Comparison of ENCODE assay signal across 21 cellular contexts in genomic region chr10:119775529-119775928, GRCh38. TPM values are rescaled to one million over a fixed set of nuclear protein-coding genes. Genes with fewer than 3 reads are reported as not detected.
A peak's percentile ranks its signal among the peaks of the same experiment; 100 is the strongest.
DNase-seq lines count a peak whose midpoint lies in the region; ATAC-seq and TF ChIP-seq lines count a peak whose summit lies in the region.
"Had no signal": no experiment of that assay in that cellular context is flagged by ENCODE, and none has a peak within 500 bp of the region (broad histone marks: within the 10 kb centered on the region; RNA-seq: fewer than 3 reads in every experiment).

No MANE protein-coding gene starts in this region.

- H2BK5ac ChIP-seq in IMR-90 (ENCODE audit: low read depth, low read length, poor library complexity, severe bottlenecking): no peak overlapping the region

- TF ChIP-seq POLR2A in IMR-90 (IDR thresholded peaks at IDR 0.05; ENCODE audit: low read depth, low read length): no peak
- TF ChIP-seq POLR2A in suprapubic skin (IDR thresholded peaks at IDR 0.05): no peak

- no peak for TF ChIP-seq EP300 in suprapubic skin (IDR thresholded peaks at IDR 0.05)

- H3K27me3 Mint-ChIP-seq in activated CD4-positive, alpha-beta T cell treated with anti-CD3 and anti-CD28 coated beads, Interleukin-2, amount 10 ng/mL, durations not matched to agents 24 days and 14 days: no peaks in the 10 kb centered on the region
- no peaks in the 10 kb centered on the region for H3K27me3 Mint-ChIP-seq in effector memory CD8-positive, alpha-beta T cell
- H3K27me3 Mint-ChIP-seq: IgD-negative memory B cell had no signal

- no peak overlapping the region for H4K8ac ChIP-seq in IMR-90 (ENCODE audit: low read depth in 2 of 2, low read length in 2 of 2)

- dilution Hi-C loops in IMR-90 (cut with HindIII; ENCODE audit: low sequenced_read_pairs, unreplicated experiment): no loop called here

- DNase-seq in activated CD4-positive, alpha-beta T cell treated with anti-CD3 and anti-CD28 coated beads, Interleukin-2, amount 10 ng/mL, durations not matched to agents 24 days and 14 days: no peak
- DNase-seq in activated CD4-positive, alpha-beta T cell treated with anti-CD3 and anti-CD28 coated beads for 48 hours: no peak
- DNase-seq in COLO829 (ENCODE audit: low spot score): peak; percentile 12
- peak; percentile 40 for DNase-seq in IMR-90
- DNase-seq in fibroblast of peridontal ligament (ENCODE audit: extremely low read depth): peak; percentile 11
- DNase-seq in ureter (ENCODE audit: low spot score): no peak
- no peak for DNase-seq in suprapubic skin (ENCODE audit: low spot score in 2 of 2)
- no peak for DNase-seq in effector memory CD8-positive, alpha-beta T cell
- DNase-seq: AML-193; C1 segment of cervical spinal cord; CD8-positive, alpha-beta T cell; DMS53; GF-D8; MV-4-11; NCI-H1694 treated with DMSO at 0.1 percent for 48 hours; NCI-H2081 treated with DMSO at 0.1 percent for 48 hours; NCI-H2171 treated with DMSO at 0.1 percent for 48 hours; NCI-H446; NCI-H526 treated with DMSO at 0.1 percent for 48 hours had no signal

- H3K4me1 ChIP-seq in IMR-90 (ENCODE audit: control insufficient read depth, insufficient read depth, low read length): no peaks in the 10 kb centered on the region; the same call in 1 of the 2 replicates
- peaks cover under 1% of the 10 kb centered on the region for H3K4me1 ChIP-seq in suprapubic skin

- H2AFZ ChIP-seq in IMR-90 (replicated peaks; ENCODE audit: low read length, poor library complexity): no peak overlapping the region

- no peak overlapping the region for H2BK15ac ChIP-seq in IMR-90 (ENCODE audit: low read depth, low read length)

- H3K36me3 ChIP-seq in IMR-90 (ENCODE audit: control insufficient read depth, insufficient read depth, low read length): no peaks in the 10 kb centered on the region
- no peaks in the 10 kb centered on the region for H3K36me3 ChIP-seq in suprapubic skin

- H4K20me1 ChIP-seq in IMR-90 (ENCODE audit: insufficient read depth, low read length): no peaks in the 10 kb centered on the region

- no CpG with 5 or more reads among the region's 1 CpG for WGBS in IMR-90 (ENCODE audit: extremely low coverage in 2 of 2, insufficient read length in 1 of 2), 2 experiments
- WGBS in suprapubic skin: 73% methylated on average over 1 of the region's 1 CpG

- peaks cover 8% of the 10 kb centered on the region for H3K36me3 Mint-ChIP-seq in activated CD4-positive, alpha-beta T cell treated with anti-CD3 and anti-CD28 coated beads, Interleukin-2, amount 10 ng/mL, durations not matched to agents 24 days and 14 days (ENCODE audit: low read depth)
- H3K36me3 Mint-ChIP-seq in effector memory CD8-positive, alpha-beta T cell (ENCODE audit: insufficient read depth): peaks cover 8% of the 10 kb centered on the region

- intact Hi-C loops in activated CD4-positive, alpha-beta T cell treated with anti-CD3 and anti-CD28 coated beads, Interleukin-2, amount 10 ng/mL, durations not matched to agents 24 days and 14 days (cut with micrococcal nuclease): no loop called here
- intact Hi-C loops in IMR-90 (cut with micrococcal nuclease): no loop called here

- H3K14ac ChIP-seq in IMR-90 (replicated peaks; ENCODE audit: low read depth, low read length): no peak overlapping the region

- no peak overlapping the region for H3K4ac ChIP-seq in IMR-90 (ENCODE audit: low read depth, low read length)

- no peaks in the 10 kb centered on the region for H3K27me3 ChIP-seq in IMR-90 (ENCODE audit: control insufficient read depth, insufficient read depth, low read length)
- no peaks in the 10 kb centered on the region for H3K27me3 ChIP-seq in suprapubic skin

- H2BK20ac ChIP-seq in IMR-90 (ENCODE audit: low read depth, low read length): no peak overlapping the region

- H2AK9ac ChIP-seq in IMR-90 (replicated peaks; ENCODE audit: low read depth, low read length, poor library complexity): no peak overlapping the region

- peaks cover 3 to 17% of the 10 kb centered on the region in 2 experiments; a peak in 3 of 4 replicates for H3K79me1 ChIP-seq in IMR-90 (ENCODE audit: low read depth in 1 of 2, low read length in 2 of 2)

- BruUV-seq in IMR-90 (replicated peaks; lab: Mats Ljungman, UMichigan): no TSS peak

- POLR2A ChIA-PET in IMR-90 (lab: Charles Lee; ENCODE audit: unreplicated experiment): no interaction called here

- ATAC-seq in IMR-90 (ENCODE audit: low read depth): no peak
- no peak for ATAC-seq in effector memory CD8-positive, alpha-beta T cell (replicated peaks)
- ATAC-seq: CD8-positive, alpha-beta T cell; Right ventricle myocardium inferior had no signal

- H3K56ac ChIP-seq in IMR-90 (ENCODE audit: extremely low read depth, insufficient read depth, low read length): no peak overlapping the region

- in situ Hi-C loops in IMR-90 (cut with MboI; ENCODE audit: low sequenced_read_pairs): no loop called here

- H2BK120ac ChIP-seq in IMR-90 (ENCODE audit: low read depth, low read length): no peak overlapping the region

- no peak overlapping the region for H3K4me2 ChIP-seq in IMR-90 (ENCODE audit: low read depth, low read length)

- CTCF ChIA-PET in IMR-90 (lab: Yijun Ruan, JAX): no interaction called here

- no peak overlapping the region for H3K23ac ChIP-seq in IMR-90 (ENCODE audit: low read depth, low read length)

- TF ChIP-seq CTCF in IMR-90 (conservative IDR thresholded peaks at IDR 0.05; ENCODE audit: low read depth, low read length): no peak
- no peak for TF ChIP-seq CTCF in suprapubic skin (IDR thresholded peaks at IDR 0.05)

- no peak overlapping the region for H4K91ac ChIP-seq in IMR-90 (ENCODE audit: insufficient read depth, low read depth, low read length)

- H3K9ac ChIP-seq in IMR-90 (ENCODE audit: low read depth, low read length): no peak overlapping the region

- H3K4me3 ChIP-seq in IMR-90 (ENCODE audit: insufficient read depth, low read depth, low read length) (no peak overlapping the region), suprapubic skin (no peak overlapping the region)

- no peak overlapping the region for H4K5ac ChIP-seq in IMR-90 (ENCODE audit: low read depth, low read length)

- H3K9me3 Mint-ChIP-seq in activated CD4-positive, alpha-beta T cell treated with anti-CD3 and anti-CD28 coated beads, Interleukin-2, amount 10 ng/mL, durations not matched to agents 24 days and 14 days: no peaks in the 10 kb centered on the region
- H3K9me3 Mint-ChIP-seq in effector memory CD8-positive, alpha-beta T cell: no peaks in the 10 kb centered on the region
- H3K9me3 Mint-ChIP-seq: CD8-positive, alpha-beta T cell; IgD-negative memory B cell had no signal

- H3K27ac Mint-ChIP-seq in activated CD4-positive, alpha-beta T cell treated with anti-CD3 and anti-CD28 coated beads, Interleukin-2, amount 10 ng/mL, durations not matched to agents 24 days and 14 days: peak overlapping the region; percentile 21
- H3K27ac Mint-ChIP-seq in effector memory CD8-positive, alpha-beta T cell: no peak overlapping the region
- H3K27ac Mint-ChIP-seq: CD8-positive, alpha-beta T cell; IgD-negative memory B cell had no signal

- H3K4me3 Mint-ChIP-seq in activated CD4-positive, alpha-beta T cell treated with anti-CD3 and anti-CD28 coated beads, Interleukin-2, amount 10 ng/mL, durations not matched to agents 24 days and 14 days: no peak overlapping the region
- no peak overlapping the region for H3K4me3 Mint-ChIP-seq in effector memory CD8-positive, alpha-beta T cell
- H3K4me3 Mint-ChIP-seq: CD8-positive, alpha-beta T cell; IgD-negative memory B cell had no signal

- no peak overlapping the region for H2AK5ac ChIP-seq in IMR-90 (ENCODE audit: low read depth, low read length)

- H3K9me1 ChIP-seq in IMR-90 (ENCODE audit: insufficient read depth, low read length): no peaks in the 10 kb centered on the region

- H3K18ac ChIP-seq in IMR-90 (ENCODE audit: low read depth, low read length): no peak overlapping the region

- H3K4me1 Mint-ChIP-seq in activated CD4-positive, alpha-beta T cell treated with anti-CD3 and anti-CD28 coated beads, Interleukin-2, amount 10 ng/mL, durations not matched to agents 24 days and 14 days: peaks cover 8% of the 10 kb centered on the region
- H3K4me1 Mint-ChIP-seq in effector memory CD8-positive, alpha-beta T cell (ENCODE audit: low read depth in 2 of 2): peaks cover 0 to 2% of the 10 kb centered on the region in 2 donors

- H3K27ac ChIP-seq in IMR-90 (ENCODE audit: insufficient read depth, low read length) (no peak overlapping the region), suprapubic skin (no peak overlapping the region)

- no peaks in the 10 kb centered on the region for H3K9me3 ChIP-seq in IMR-90 (ENCODE audit: control insufficient read depth, insufficient read depth, low read length)
- H3K9me3 ChIP-seq in suprapubic skin: no peaks in the 10 kb centered on the region

- no peak for TF ChIP-seq RAD21 in IMR-90 (IDR thresholded peaks at IDR 0.05; ENCODE audit: low read length)

TF ChIP-seq in IMR-90, 13 proteins besides CTCF, POLR2A, EP300 and RAD21 (continues in another document):
- TF ChIP-seq RFX5 (IDR thresholded peaks at IDR 0.05; ENCODE audit: low read depth, low read length): no peak
- TF ChIP-seq USF2 (IDR thresholded peaks at IDR 0.05; ENCODE audit: low read depth, low read length): no peak
- TF ChIP-seq MXI1 (IDR thresholded peaks at IDR 0.05; ENCODE audit: borderline replicate concordance, low read depth, low read length): no peak
- no peak for TF ChIP-seq CHD1 (IDR thresholded peaks at IDR 0.05; ENCODE audit: low read depth, low read length)
- no peak for TF ChIP-seq ELK1 (IDR thresholded peaks at IDR 0.05; ENCODE audit: borderline replicate concordance, low read depth, low read length)

RNA-seq across cellular contexts. Expression of gene INPP5F, which starts 49.7 kb away (rescaled TPM):
- total RNA-seq in activated CD4-positive, alpha-beta T cell treated with anti-CD3 and anti-CD28 coated beads, Interleukin-2, amount 10 ng/mL, durations not matched to agents 24 days and 14 days: 18.1 and 18.3 TPM in 2 replicates
- 29.6 and 35.3 TPM in 2 replicates for total RNA-seq in IMR-90 (2012; rRNA removed)
- polyA plus RNA-seq in IMR-90 (2012; rRNA removed): 16.3 and 19.0 TPM in 2 replicates
- polyA plus RNA-seq in IMR-90 (2012; cell fraction: cytosol; rRNA removed): 4.7 and 7.0 TPM in 2 replicates
- polyA plus RNA-seq in IMR-90 (2012; cell fraction: nucleus; rRNA removed; ENCODE audit: low replicate concordance): 3.1 and 20.5 TPM in 2 replicates
- total RNA-seq in ureter: 19.0 TPM
- total RNA-seq in suprapubic skin: 10 to 100 TPM; 16.1 to 38.6 (median 19.3) TPM

Comparison
In these comparisons a context has a peak if more than half of its experiments do, and no peak if none do; other contexts are left out.
1. DNase-seq: peak in COLO829 (single experiment), IMR-90 (single experiment) and fibroblast of peridontal ligament (single experiment); none in activated CD4-positive, alpha-beta T cell treated with anti-CD3 and anti-CD28 coated beads, Interleukin-2, amount 10 ng/mL, durations not matched to agents 24 days and 14 days (single experiment), activated CD4-positive, alpha-beta T cell treated with anti-CD3 and anti-CD28 coated beads for 48 hours (single experiment), ureter (single experiment), suprapubic skin (0 of 2) and effector memory CD8-positive, alpha-beta T cell (0 of 3).